25 cellular contexts compared by ENCODE assay signal in the genomic region with DNA sequence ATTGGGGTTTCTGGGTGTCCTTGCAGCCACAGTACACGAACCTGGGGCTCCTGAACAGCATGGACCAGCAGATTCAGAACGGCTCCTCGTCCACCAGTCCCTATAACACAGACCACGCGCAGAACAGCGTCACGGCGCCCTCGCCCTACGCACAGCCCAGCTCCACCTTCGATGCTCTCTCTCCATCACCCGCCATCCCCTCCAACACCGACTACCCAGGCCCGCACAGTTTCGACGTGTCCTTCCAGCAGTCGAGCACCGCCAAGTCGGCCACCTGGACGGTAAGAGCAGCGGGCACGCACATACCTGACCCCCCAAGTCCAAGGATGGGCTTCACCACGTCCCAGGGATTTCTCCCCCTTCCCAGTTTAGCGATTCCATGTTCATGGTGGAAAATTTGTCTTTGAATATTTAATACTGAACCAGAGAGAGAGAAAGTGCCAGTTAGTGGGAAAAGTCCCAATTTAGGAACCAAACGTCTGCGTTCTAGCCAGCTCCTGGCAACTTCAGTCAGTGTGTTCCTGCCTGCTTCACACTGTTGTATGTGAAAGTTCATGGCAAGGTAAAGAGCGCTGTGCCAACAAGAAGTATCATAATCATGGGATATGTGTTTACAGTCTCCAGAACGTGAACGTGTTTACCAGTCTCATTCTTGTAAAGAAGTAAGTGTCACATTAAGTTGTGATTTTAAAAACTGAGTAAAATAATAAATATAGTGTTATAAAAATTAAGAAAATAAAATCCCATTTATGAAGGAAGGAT.
"Had no signal": no experiment of that assay in that cellular context is flagged by ENCODE, and none has a peak within 500 bp of the region (broad histone marks: within the 10 kb centered on the region; RNA-seq: fewer than 3 reads in every experiment).

No MANE protein-coding gene starts in this region.

- ATAC-seq: activated T-cell treated with anti-CD3 and anti-CD28 coated beads, Interleukin-2, amount 50 U/mL, for 4 hours; heart right ventricle; naive thymus-derived CD4-positive, alpha-beta T cell; pancreas; right lobe of liver; stimulated activated effector memory CD8-positive, alpha-beta T cell treated with anti-CD3 and anti-CD28 coated beads, Interleukin-12 subunit alpha, Interleukin-12 subunit beta, amount 100 ng/mL, for 72 hours; stimulated activated naive CD8-positive, alpha-beta T cell treated with anti-CD3 and anti-CD28 coated beads, Interleukin-15, amount 100 ng/mL, for 72 hours had no signal

- H3K4me1 Mint-ChIP-seq: naive thymus-derived CD4-positive, alpha-beta T cell; stimulated activated effector memory CD8-positive, alpha-beta T cell treated with anti-CD3 and anti-CD28 coated beads, Interleukin-12 subunit alpha, Interleukin-12 subunit beta, amount 100 ng/mL, for 72 hours; stimulated activated naive CD8-positive, alpha-beta T cell treated with anti-CD3 and anti-CD28 coated beads, Interleukin-15, amount 100 ng/mL, for 72 hours had no signal

- H3K27ac ChIP-seq: adrenal gland, ascending aorta, brain microvascular endothelial cell, heart right ventricle, neutrophil, pancreas, right lobe of liver, transverse colon, uterus had no signal

- H3K27me3 Mint-ChIP-seq: activated naive CD8-positive, alpha-beta T cell; naive thymus-derived CD4-positive, alpha-beta T cell had no signal

- H3K4me3 ChIP-seq: adrenal gland, ascending aorta, heart right ventricle, pancreas, right lobe of liver, skin epidermis, transverse colon, uterus had no signal

- H3K4me3 Mint-ChIP-seq: activated naive CD8-positive, alpha-beta T cell; activated T-cell treated with anti-CD3 and anti-CD28 coated beads, Interleukin-2, amount 50 U/mL, for 4 hours; naive thymus-derived CD4-positive, alpha-beta T cell; stimulated activated effector memory CD8-positive, alpha-beta T cell treated with anti-CD3 and anti-CD28 coated beads, Interleukin-12 subunit alpha, Interleukin-12 subunit beta, amount 100 ng/mL, for 72 hours; stimulated activated naive CD8-positive, alpha-beta T cell treated with anti-CD3 and anti-CD28 coated beads, Interleukin-15, amount 100 ng/mL, for 72 hours had no signal

- DNase-seq: activated CD4-positive, alpha-beta T cell treated with anti-CD3 and anti-CD28 coated beads for 1 hour; activated CD4-positive, alpha-beta T cell treated with anti-CD3 and anti-CD28 coated beads, Interleukin-2, amount 50 U/mL, for 4 hours; activated CD8-positive, alpha-beta memory T cell treated with anti-CD3 and anti-CD28 coated beads for 24 hours; activated CD8-positive, alpha-beta memory T cell treated with anti-CD3 and anti-CD28 coated beads, Interleukin-2, amount 50 U/mL, for 48 hours; activated naive CD4-positive, alpha-beta T cell; activated T-cell treated with anti-CD3 and anti-CD28 coated beads, Interleukin-2, amount 50 U/mL, for 4 hours; adrenal gland; brain microvascular endothelial cell; caudate nucleus; heart right ventricle; islet precursor cell; naive thymus-derived CD4-positive, alpha-beta T cell; stimulated activated CD4-positive, alpha-beta T cell treated with anti-CD3 and anti-CD28 coated beads, Interleukin-2, amount 100 ng/mL, for 24 hours; stimulated activated naive CD8-positive, alpha-beta T cell treated with anti-CD3 and anti-CD28 coated beads, Interleukin-15, amount 100 ng/mL, for 72 hours; T-helper 9 cell; transverse colon; uterus had no signal

- H3K36me3 ChIP-seq: adrenal gland, ascending aorta, brain microvascular endothelial cell, heart right ventricle, neutrophil, pancreas, right lobe of liver, transverse colon, uterus had no signal

- H3K4me1 ChIP-seq: adrenal gland, ascending aorta, pancreas, right lobe of liver, transverse colon, uterus had no signal

- H3K36me3 Mint-ChIP-seq: activated naive CD8-positive, alpha-beta T cell; naive thymus-derived CD4-positive, alpha-beta T cell; stimulated activated effector memory CD8-positive, alpha-beta T cell treated with anti-CD3 and anti-CD28 coated beads, Interleukin-12 subunit alpha, Interleukin-12 subunit beta, amount 100 ng/mL, for 72 hours had no signal

- H3K9me3 ChIP-seq: adrenal gland, ascending aorta, heart right ventricle, neutrophil, pancreas, right lobe of liver, transverse colon, uterus had no signal

- H3K27ac Mint-ChIP-seq: activated naive CD8-positive, alpha-beta T cell; activated T-helper 2 cell treated with anti-CD3 and anti-CD28 coated beads, Interferon-gamma antibody, Interleukin-2, Interleukin-4, amounts not matched to agents 10 μg/mL and 5 μg/mL and 100 μg/mL, durations not matched to agents 14 hours and 24 hours and 36 hours; naive thymus-derived CD4-positive, alpha-beta T cell; stimulated activated effector memory CD8-positive, alpha-beta T cell treated with anti-CD3 and anti-CD28 coated beads, Interleukin-12 subunit alpha, Interleukin-12 subunit beta, amount 100 ng/mL, for 72 hours; stimulated activated naive CD8-positive, alpha-beta T cell treated with anti-CD3 and anti-CD28 coated beads, Interleukin-15, amount 100 ng/mL, for 72 hours had no signal

- H3K27me3 ChIP-seq: adrenal gland, ascending aorta, brain microvascular endothelial cell, heart right ventricle, neutrophil, pancreas, right lobe of liver, transverse colon, uterus had no signal

- H3K9me3 Mint-ChIP-seq: activated T-cell treated with anti-CD3 and anti-CD28 coated beads, Interleukin-2, amount 50 U/mL, for 4 hours; activated T-helper 2 cell treated with anti-CD3 and anti-CD28 coated beads, Interferon-gamma antibody, Interleukin-2, Interleukin-4, amounts not matched to agents 10 μg/mL and 5 μg/mL and 100 μg/mL, durations not matched to agents 14 hours and 24 hours and 36 hours; naive thymus-derived CD4-positive, alpha-beta T cell; stimulated activated effector memory CD8-positive, alpha-beta T cell treated with anti-CD3 and anti-CD28 coated beads, Interleukin-12 subunit alpha, Interleukin-12 subunit beta, amount 100 ng/mL, for 72 hours; stimulated activated naive CD8-positive, alpha-beta T cell treated with anti-CD3 and anti-CD28 coated beads, Interleukin-15, amount 100 ng/mL, for 72 hours had no signal
